29 cellular contexts compared by ENCODE assay signal in the genomic region with DNA sequence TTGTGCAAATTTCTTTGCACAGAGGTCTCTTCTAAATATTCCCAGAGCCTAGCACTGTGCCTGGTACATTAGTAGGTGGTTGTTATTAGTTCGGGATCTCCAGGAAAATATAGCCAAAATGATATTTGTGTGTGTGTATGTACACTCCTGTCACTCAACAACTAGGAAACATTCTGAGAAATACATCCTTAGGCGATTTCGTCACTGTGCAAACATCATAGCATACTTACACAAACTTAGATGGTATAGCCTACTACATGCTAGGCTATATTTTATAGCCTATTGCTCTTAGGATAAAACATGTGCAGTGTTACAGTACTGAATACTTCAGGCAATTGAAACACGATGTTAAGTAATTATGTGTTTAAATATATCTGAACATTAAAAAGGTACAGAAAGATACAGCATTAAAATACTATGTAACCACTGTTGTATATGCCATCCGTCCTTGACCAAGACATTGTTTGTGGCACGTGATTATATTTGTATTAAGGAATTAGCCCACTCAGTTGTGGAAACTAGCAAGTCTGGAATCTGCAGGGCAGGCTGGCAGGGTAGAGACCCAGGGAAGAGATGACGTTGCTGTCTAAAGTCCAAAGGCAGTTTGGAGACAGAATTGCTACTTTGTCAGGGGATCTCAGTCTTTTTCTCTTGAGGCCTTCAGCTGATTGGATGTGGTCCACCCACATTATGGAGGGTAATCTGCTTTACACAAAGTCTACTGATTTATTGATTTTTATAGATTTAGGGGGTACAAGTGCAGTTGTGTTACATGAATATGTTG.
"Had no signal": no experiment of that assay in that cellular context is flagged by ENCODE, and none has a peak within 500 bp of the region (broad histone marks: within the 10 kb centered on the region; RNA-seq: fewer than 3 reads in every experiment).

No MANE protein-coding gene starts in this region.

- H3K4me3 Mint-ChIP-seq: activated CD4-positive, alpha-beta memory T cell treated with anti-CD3 and anti-CD28 coated beads for 36 hours; activated CD4-positive, alpha-beta T cell treated with anti-CD3 and anti-CD28 coated beads, Interleukin-2, amount 10 ng/mL, durations not matched to agents 24 days and 14 days; activated naive CD4-positive, alpha-beta T cell treated with anti-CD3 and anti-CD28 coated beads, Interleukin-2, amount 10 ng/mL, durations not matched to agents 7 days and 5 days; activated naive CD8-positive, alpha-beta T cell treated with anti-CD3 and anti-CD28 coated beads, Interleukin-2, amount 10 ng/mL, durations not matched to agents 7 days and 5 days; naive B cell; nephron progenitor cell; stimulated activated naive CD8-positive, alpha-beta T cell treated with anti-CD3 and anti-CD28 coated beads, Interleukin-15, Interleukin-2, amounts not matched to agents 100 ng/mL and 50 ng/mL, for 24 hours; T-helper 17 cell had no signal

- H3K27ac Mint-ChIP-seq: activated CD4-positive, alpha-beta memory T cell treated with anti-CD3 and anti-CD28 coated beads for 36 hours; activated CD4-positive, alpha-beta T cell treated with anti-CD3 and anti-CD28 coated beads, Interleukin-2, amount 10 ng/mL, durations not matched to agents 24 days and 14 days; activated naive CD4-positive, alpha-beta T cell treated with anti-CD3 and anti-CD28 coated beads, Interleukin-2, amount 10 ng/mL, durations not matched to agents 7 days and 5 days; activated naive CD8-positive, alpha-beta T cell treated with anti-CD3 and anti-CD28 coated beads, Interleukin-2, amount 10 ng/mL, durations not matched to agents 7 days and 5 days; naive B cell; nephron progenitor cell; progenitor cell of endocrine pancreas; stimulated activated naive CD8-positive, alpha-beta T cell treated with anti-CD3 and anti-CD28 coated beads, Interleukin-15, Interleukin-2, amounts not matched to agents 100 ng/mL and 50 ng/mL, for 24 hours; T-helper 17 cell had no signal

- DNase-seq: activated CD4-positive, alpha-beta memory T cell treated with anti-CD3 and anti-CD28 coated beads for 36 hours; activated CD4-positive, alpha-beta T cell treated with anti-CD3 and anti-CD28 coated beads, Interleukin-2, amount 10 ng/mL, durations not matched to agents 24 days and 14 days; activated CD4-positive, CD25-positive, alpha-beta regulatory T cell treated with anti-CD3 and anti-CD28 coated beads, Interleukin-2, amount 50 U/mL, for 72 hours; activated CD8-positive, alpha-beta memory T cell treated with anti-CD3 and anti-CD28 coated beads, Interleukin-2, amount 50 U/mL, for 4 hours; activated gamma-delta T cell; activated naive CD4-positive, alpha-beta T cell treated with anti-CD3 and anti-CD28 coated beads, Interleukin-2, amount 10 ng/mL, durations not matched to agents 7 days and 5 days; activated naive CD8-positive, alpha-beta T cell treated with anti-CD3 and anti-CD28 coated beads, Interleukin-2, amount 10 ng/mL, durations not matched to agents 7 days and 5 days; activated T-cell treated with anti-CD3 and anti-CD28 coated beads, Interleukin-2, amount 50 U/mL, for 1 hour; brain microvascular endothelial cell; central memory CD4-positive, alpha-beta T cell; foreskin keratinocyte; heart left ventricle; left ventricle myocardium inferior; naive B cell; nephron progenitor cell; ovary; right lobe of liver; stimulated activated CD4-positive, alpha-beta T cell treated with anti-CD3 and anti-CD28 coated beads, Interleukin-12 subunit alpha, Interleukin-12 subunit beta, amount 100 ng/mL, for 4 hours; stimulated activated CD4-positive, alpha-beta T cell treated with anti-CD3 and anti-CD28 coated beads, Interleukin-4, amount 100 ng/mL, for 1 hour; substantia nigra; T-helper 17 cell; T1000; upper lobe of left lung had no signal

- FAIRE-seq: endothelial cell of umbilical vein had no signal

- H3K27ac ChIP-seq: ascending aorta, brain microvascular endothelial cell, foreskin keratinocyte, heart left ventricle, left ventricle myocardium inferior, ovary, right lobe of liver, upper lobe of left lung, vagina had no signal

- H3K36me3 ChIP-seq: ascending aorta, brain microvascular endothelial cell, heart left ventricle, left ventricle myocardium inferior, ovary, right lobe of liver, upper lobe of left lung, vagina had no signal

- ATAC-seq: esophagus mucosa, foreskin keratinocyte, heart left ventricle, T-helper 17 cell had no signal

- H3K4me3 ChIP-seq: ascending aorta, heart left ventricle, left ventricle myocardium inferior, ovary, right lobe of liver, upper lobe of left lung, vagina had no signal

- H3K9me3 Mint-ChIP-seq: activated CD4-positive, alpha-beta memory T cell treated with anti-CD3 and anti-CD28 coated beads for 36 hours; activated CD4-positive, alpha-beta T cell treated with anti-CD3 and anti-CD28 coated beads, Interleukin-2, amount 10 ng/mL, durations not matched to agents 24 days and 14 days; activated naive CD4-positive, alpha-beta T cell treated with anti-CD3 and anti-CD28 coated beads, Interleukin-2, amount 10 ng/mL, durations not matched to agents 7 days and 5 days; activated naive CD8-positive, alpha-beta T cell treated with anti-CD3 and anti-CD28 coated beads, Interleukin-2, amount 10 ng/mL, durations not matched to agents 7 days and 5 days; nephron progenitor cell; stimulated activated naive CD8-positive, alpha-beta T cell treated with anti-CD3 and anti-CD28 coated beads, Interleukin-15, Interleukin-2, amounts not matched to agents 100 ng/mL and 50 ng/mL, for 24 hours had no signal

- H3K9me3 ChIP-seq: ascending aorta, heart left ventricle, left ventricle myocardium inferior, ovary, right lobe of liver, upper lobe of left lung, vagina had no signal

- H3K4me1 ChIP-seq: ascending aorta, foreskin keratinocyte, heart left ventricle, left ventricle myocardium inferior, right lobe of liver, upper lobe of left lung, vagina had no signal

- H3K36me3 Mint-ChIP-seq: activated CD4-positive, alpha-beta memory T cell treated with anti-CD3 and anti-CD28 coated beads for 36 hours; activated naive CD4-positive, alpha-beta T cell treated with anti-CD3 and anti-CD28 coated beads, Interleukin-2, amount 10 ng/mL, durations not matched to agents 7 days and 5 days; activated naive CD8-positive, alpha-beta T cell treated with anti-CD3 and anti-CD28 coated beads, Interleukin-2, amount 10 ng/mL, durations not matched to agents 7 days and 5 days; naive B cell had no signal

- H3K27me3 ChIP-seq: ascending aorta, brain microvascular endothelial cell, foreskin keratinocyte, ovary, right lobe of liver, upper lobe of left lung, vagina had no signal

- H3K4me1 Mint-ChIP-seq: activated CD4-positive, alpha-beta T cell treated with anti-CD3 and anti-CD28 coated beads, Interleukin-2, amount 10 ng/mL, durations not matched to agents 24 days and 14 days; activated naive CD4-positive, alpha-beta T cell treated with anti-CD3 and anti-CD28 coated beads, Interleukin-2, amount 10 ng/mL, durations not matched to agents 7 days and 5 days; activated naive CD8-positive, alpha-beta T cell treated with anti-CD3 and anti-CD28 coated beads, Interleukin-2, amount 10 ng/mL, durations not matched to agents 7 days and 5 days; naive B cell; nephron progenitor cell; T-helper 17 cell had no signal

- H3K27me3 Mint-ChIP-seq: activated CD4-positive, alpha-beta memory T cell treated with anti-CD3 and anti-CD28 coated beads for 36 hours; activated CD4-positive, alpha-beta T cell treated with anti-CD3 and anti-CD28 coated beads, Interleukin-2, amount 10 ng/mL, durations not matched to agents 24 days and 14 days; activated naive CD4-positive, alpha-beta T cell treated with anti-CD3 and anti-CD28 coated beads, Interleukin-2, amount 10 ng/mL, durations not matched to agents 7 days and 5 days; activated naive CD8-positive, alpha-beta T cell treated with anti-CD3 and anti-CD28 coated beads, Interleukin-2, amount 10 ng/mL, durations not matched to agents 7 days and 5 days; progenitor cell of endocrine pancreas; stimulated activated naive CD8-positive, alpha-beta T cell treated with anti-CD3 and anti-CD28 coated beads, Interleukin-15, Interleukin-2, amounts not matched to agents 100 ng/mL and 50 ng/mL, for 24 hours; T-helper 17 cell had no signal
